ENCODE assay signal across 8 cellular contexts in the genomic region with DNA sequence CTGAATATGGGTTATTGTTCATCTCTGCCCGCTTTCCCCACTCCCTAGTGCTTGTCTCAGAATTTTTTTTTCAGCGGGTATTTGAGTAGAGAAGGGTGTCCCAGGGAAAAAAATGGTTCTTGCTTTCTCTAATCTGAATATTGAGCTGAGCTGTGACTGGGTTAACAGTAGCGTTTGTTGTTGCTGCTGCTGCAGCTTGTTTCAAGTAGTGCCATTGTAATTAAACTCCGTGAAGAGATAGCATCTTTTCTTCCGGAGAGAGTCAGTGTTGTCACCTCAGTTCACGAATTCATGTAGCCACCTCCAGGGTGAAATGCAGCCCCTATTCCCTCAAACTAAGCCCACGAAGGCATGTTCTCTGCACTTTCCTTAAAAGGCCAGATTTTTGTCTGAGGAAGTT. TPM values are rescaled to one million over a fixed set of nuclear protein-coding genes. Genes with fewer than 3 reads are reported as not detected.
DNase-seq lines count a peak whose midpoint lies in the region; ATAC-seq, FAIRE-seq and TF ChIP-seq lines count a peak whose summit lies in the region.

No MANE protein-coding gene starts in this region.

- no peaks in the 10 kb centered on the region for H3K9me3 ChIP-seq in CD8-positive, alpha-beta T cell (ENCODE audit: low read length)
- no peaks in the 10 kb centered on the region for H3K9me3 ChIP-seq in right lobe of liver
- no peaks in the 10 kb centered on the region for H3K9me3 ChIP-seq in tibial artery

- H3K4me3 Mint-ChIP-seq in CD8-positive, alpha-beta T cell, result peak overlapping the region; percentile 95

- no peaks in the 10 kb centered on the region for H3K9me3 Mint-ChIP-seq in CD8-positive, alpha-beta T cell

- H3K36me3 Mint-ChIP-seq in CD8-positive, alpha-beta T cell, result peaks cover 36% of the 10 kb centered on the region

- peak overlapping the region; percentile 58 for H3K27ac ChIP-seq in CD8-positive, alpha-beta T cell (ENCODE audit: low read depth, low read length)
- peak overlapping the region; percentile 57 for H3K27ac ChIP-seq in angular gyrus (ENCODE audit: low read depth, low read length)
- H3K27ac ChIP-seq in right lobe of liver, result peak overlapping the region in 2 of 3 donors; percentile 91 to 95
- peak overlapping the region; percentile 94 to 98 for H3K27ac ChIP-seq in tibial artery

- H3K4me1 Mint-ChIP-seq in CD8-positive, alpha-beta T cell (ENCODE audit: low read depth), result peaks cover 58% of the 10 kb centered on the region

- peak overlapping the region; percentile 83 for H3K4me3 ChIP-seq in CD8-positive, alpha-beta T cell (ENCODE audit: low read depth, low read length)
- peak overlapping the region; percentile 82 to 99 (median 97) for H3K4me3 ChIP-seq in right lobe of liver
- H3K4me3 ChIP-seq in tibial artery, result peak overlapping the region; percentile 91 to 98

- H3K27me3 ChIP-seq in CD8-positive, alpha-beta T cell (ENCODE audit: insufficient read depth, low read length), result no peaks in the 10 kb centered on the region
- no peaks in the 10 kb centered on the region for H3K27me3 ChIP-seq in right lobe of liver
- H3K27me3 ChIP-seq in tibial artery, result no peaks in the 10 kb centered on the region

- H3K27me3 Mint-ChIP-seq in CD8-positive, alpha-beta T cell (ENCODE audit: low read depth), result no peaks in the 10 kb centered on the region

- H3K36me3 ChIP-seq in CD8-positive, alpha-beta T cell (ENCODE audit: insufficient read depth, low read length), result no peaks in the 10 kb centered on the region
- H3K36me3 ChIP-seq in right lobe of liver, result no peaks in the 10 kb centered on the region
- H3K36me3 ChIP-seq in tibial artery, result no peaks in the 10 kb centered on the region

- intact Hi-C loops in CD8-positive, alpha-beta T cell (cut with DNase I, micrococcal nuclease), result loop anchor here in 1 of 2 experiments (2.0 to 10.0 kb wide), 6 partner anchors 50 to 650 kb away; partner anchors contain the start of genes GMCL1, NFU1, PCBP1 and SNRNP27
- intact Hi-C loops in right lobe of liver (cut with DNase I) (no loop called here), tibial artery (cut with DNase I; ENCODE audit: low total_unique reads) (no loop called here)

- H3K4me1 ChIP-seq in CD8-positive, alpha-beta T cell (ENCODE audit: insufficient read depth, low read length), result peaks cover 52% of the 10 kb centered on the region
- H3K4me1 ChIP-seq in right lobe of liver, result peaks cover 0 to 23% (median 0%) of the 10 kb centered on the region in 4 donors
- peaks cover 0 to 32% (median 24%) of the 10 kb centered on the region in 4 donors for H3K4me1 ChIP-seq in tibial artery

- H3K27ac Mint-ChIP-seq in CD8-positive, alpha-beta T cell, result peak overlapping the region; percentile 96

- FAIRE-seq in HTR-8/SVneo (lab: Jason Lieb, UNC), result no peak
- no peak for FAIRE-seq in RCC 7860 (lab: Jason Lieb, UNC)

- no peak for TF ChIP-seq CTCF in CD8-positive, alpha-beta T cell (IDR thresholded peaks at IDR 0.05)
- no peak for TF ChIP-seq CTCF in right lobe of liver (IDR thresholded peaks at IDR 0.05)
- no peak for TF ChIP-seq CTCF in tibial artery (IDR thresholded peaks at IDR 0.05)

- ATAC-seq in CD8-positive, alpha-beta T cell, result peak; percentile 41
- ATAC-seq in right lobe of liver, result no peak
- ATAC-seq in HG03025 (IDR thresholded peaks at IDR 0.05; ENCODE audit: low FRiP score, unreplicated experiment), result no peak

- in situ Hi-C loops in KBM-7 (cut with MboI; ENCODE audit: low pct_unique_long_range_greater_than_20kb, low sequenced_read_pairs), result no loop called here

- peak; percentile 18 to 67 (median 39) for DNase-seq in CD8-positive, alpha-beta T cell
- DNase-seq in KBM-7 (peak; percentile 42), right lobe of liver (no peak), tibial artery (no peak), HTR-8/SVneo (ENCODE audit: insufficient read length, low spot score) (no peak), RCC 7860 (ENCODE audit: low spot score) (no peak)

- WGBS in right lobe of liver (ENCODE audit: insufficient coverage, low coverage, low lambda C conversion rate, missing lambda C conversion rate), result 22% methylated on average over 7 of the region's 7 CpGs

- no peak for TF ChIP-seq POLR2A in right lobe of liver (IDR thresholded peaks at IDR 0.05)

- CTCF ChIA-PET in CD8-positive, alpha-beta T cell (lab: Charles Lee), result interaction anchor here (0.6 to 7.9 kb wide), 21 partner anchors 14 to 185 kb away, joined by 3 to 54 read pairs (median 3); no protein-coding TSS in a partner anchor

- POLR2A ChIA-PET in CD8-positive, alpha-beta T cell (lab: Charles Lee), result interaction anchor here (0.8 to 4.6 kb wide), 36 partner anchors 11 to 1423 kb away, joined by 3 to 90 read pairs (median 4); partner anchors contain the start of genes GMCL1, NAGK, PCYOX1 and SNRNP27

RNA-seq across cellular contexts. Expression of gene AAK1, which starts 1.5 kb away (rescaled TPM):
- total RNA-seq in CD8-positive, alpha-beta T cell, result 100 to 1,000 TPM; 156 to 174 TPM
- 10 to 100 TPM; 12.7 to 30.5 (median 20.5) TPM for total RNA-seq in right lobe of liver

Comparison
In these comparisons a context has a peak if more than half of its experiments do, and no peak if none do; other contexts are left out.
1. DNase-seq: peak in CD8-positive, alpha-beta T cell (7 of 7) and KBM-7 (single experiment); none in right lobe of liver (0 of 3), tibial artery (0 of 2), HTR-8/SVneo (single experiment) and RCC 7860 (single experiment).
2. RNA of gene AAK1, which starts 1.5 kb away (total RNA-seq): 156 to 174 TPM in CD8-positive, alpha-beta T cell; 12.7 to 30.5 TPM in right lobe of liver; every median in the first group is over 4 times any median in the second.
3. Peak in every context shown above with its lines, with median percentiles within 50 percentile points of each other: H3K27ac ChIP-seq and H3K4me3 ChIP-seq.